In the genomic region with DNA sequence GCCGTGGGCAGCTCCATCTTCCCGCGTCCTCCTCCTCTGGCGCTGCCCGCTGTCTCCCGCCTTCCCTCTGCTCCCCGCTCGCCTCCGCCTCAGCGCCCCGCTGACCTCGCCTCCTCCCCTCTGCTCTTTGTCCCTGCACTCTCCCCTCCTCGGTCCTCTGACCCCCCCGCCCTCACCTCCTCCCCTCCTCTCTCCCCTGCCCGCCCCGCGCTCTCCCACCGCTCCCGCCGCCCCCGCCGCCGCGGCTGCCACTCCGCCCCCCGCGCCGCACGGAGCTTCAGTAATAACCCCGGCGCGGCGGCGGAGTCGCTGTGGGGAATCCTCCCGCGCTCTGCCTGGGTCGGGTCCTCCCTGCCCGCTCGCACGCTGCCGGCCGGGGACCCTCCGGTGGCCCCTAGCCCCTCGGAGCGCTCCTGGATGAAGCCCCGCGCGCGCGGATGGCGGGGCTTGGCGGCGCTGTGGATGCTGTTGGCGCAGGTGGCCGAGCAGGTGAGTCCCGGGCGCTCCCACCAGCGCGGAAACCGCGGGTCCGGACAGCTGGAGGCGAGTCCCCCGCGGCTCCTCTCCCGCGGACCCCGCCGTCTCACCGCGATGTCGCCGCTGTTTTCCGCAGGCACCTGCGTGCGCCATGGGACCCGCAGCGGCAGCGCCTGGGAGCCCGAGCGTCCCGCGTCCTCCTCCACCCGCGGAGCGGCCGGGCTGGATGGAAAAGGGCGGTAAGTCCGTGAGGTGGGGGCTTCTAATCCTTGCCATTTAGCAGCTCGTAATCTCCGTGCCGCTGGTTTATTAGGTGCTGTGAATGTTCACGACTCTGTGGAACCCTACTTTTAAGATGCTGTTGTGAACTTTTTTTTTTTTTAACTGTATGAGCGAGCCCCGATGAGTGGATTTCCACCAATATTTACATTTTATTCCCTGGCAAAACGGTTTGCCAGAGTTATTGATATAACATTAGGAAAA, we compare ENCODE assay signal across 9 cellular contexts. TPM values are rescaled to one million over a fixed set of nuclear protein-coding genes. Genes with fewer than 3 reads are reported as not detected.
DNase-seq lines count a peak whose midpoint lies in the region; ATAC-seq and TF ChIP-seq lines count a peak whose summit lies in the region.
"Had no signal": no experiment of that assay in that cellular context is flagged by ENCODE, and none has a peak within 500 bp of the region (broad histone marks: within the 10 kb centered on the region; RNA-seq: fewer than 3 reads in every experiment).

A gene with protein sequence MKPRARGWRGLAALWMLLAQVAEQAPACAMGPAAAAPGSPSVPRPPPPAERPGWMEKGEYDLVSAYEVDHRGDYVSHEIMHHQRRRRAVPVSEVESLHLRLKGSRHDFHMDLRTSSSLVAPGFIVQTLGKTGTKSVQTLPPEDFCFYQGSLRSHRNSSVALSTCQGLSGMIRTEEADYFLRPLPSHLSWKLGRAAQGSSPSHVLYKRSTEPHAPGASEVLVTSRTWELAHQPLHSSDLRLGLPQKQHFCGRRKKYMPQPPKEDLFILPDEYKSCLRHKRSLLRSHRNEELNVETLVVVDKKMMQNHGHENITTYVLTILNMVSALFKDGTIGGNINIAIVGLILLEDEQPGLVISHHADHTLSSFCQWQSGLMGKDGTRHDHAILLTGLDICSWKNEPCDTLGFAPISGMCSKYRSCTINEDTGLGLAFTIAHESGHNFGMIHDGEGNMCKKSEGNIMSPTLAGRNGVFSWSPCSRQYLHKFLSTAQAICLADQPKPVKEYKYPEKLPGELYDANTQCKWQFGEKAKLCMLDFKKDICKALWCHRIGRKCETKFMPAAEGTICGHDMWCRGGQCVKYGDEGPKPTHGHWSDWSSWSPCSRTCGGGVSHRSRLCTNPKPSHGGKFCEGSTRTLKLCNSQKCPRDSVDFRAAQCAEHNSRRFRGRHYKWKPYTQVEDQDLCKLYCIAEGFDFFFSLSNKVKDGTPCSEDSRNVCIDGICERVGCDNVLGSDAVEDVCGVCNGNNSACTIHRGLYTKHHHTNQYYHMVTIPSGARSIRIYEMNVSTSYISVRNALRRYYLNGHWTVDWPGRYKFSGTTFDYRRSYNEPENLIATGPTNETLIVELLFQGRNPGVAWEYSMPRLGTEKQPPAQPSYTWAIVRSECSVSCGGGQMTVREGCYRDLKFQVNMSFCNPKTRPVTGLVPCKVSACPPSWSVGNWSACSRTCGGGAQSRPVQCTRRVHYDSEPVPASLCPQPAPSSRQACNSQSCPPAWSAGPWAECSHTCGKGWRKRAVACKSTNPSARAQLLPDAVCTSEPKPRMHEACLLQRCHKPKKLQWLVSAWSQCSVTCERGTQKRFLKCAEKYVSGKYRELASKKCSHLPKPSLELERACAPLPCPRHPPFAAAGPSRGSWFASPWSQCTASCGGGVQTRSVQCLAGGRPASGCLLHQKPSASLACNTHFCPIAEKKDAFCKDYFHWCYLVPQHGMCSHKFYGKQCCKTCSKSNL (plus strand): TSS at position 280 of the 960 bp plus-strand sequence. CDS start 138 bp downstream, at position 418.

- no peak for TF ChIP-seq POLR2A in sigmoid colon (IDR thresholded peaks at IDR 0.05)

- no peaks in the 10 kb centered on the region for H3F3A ChIP-seq in GM23338 (replicated peaks; ENCODE audit: low read depth)

- TF ChIP-seq EP300 in sigmoid colon (IDR thresholded peaks at IDR 0.05), result no peak

- peak within 1 kb of the TSS; percentile 2; the same call in 1 of the 2 replicates for H2AFZ ChIP-seq in GM23338

- H3K9me3 Mint-ChIP-seq in GM23338, result peaks cover 15% of the 10 kb centered on the region
- no peaks in the 10 kb centered on the region for H3K9me3 Mint-ChIP-seq in activated CD8-positive, alpha-beta T cell treated with anti-CD3 and anti-CD28 coated beads, Interleukin-2, amount 10 ng/mL, durations not matched to agents 7 days and 5 days (ENCODE audit: insufficient read depth)

- peak; percentile 72 for ATAC-seq in GM23338
- ATAC-seq in RWPE2 (ENCODE audit: low read depth), result peak; percentile 69
- ATAC-seq in activated CD8-positive, alpha-beta T cell treated with anti-CD3 and anti-CD28 coated beads, Interleukin-2, amount 10 ng/mL, durations not matched to agents 7 days and 5 days, result no peak
- ATAC-seq in GM21423 (IDR thresholded peaks at IDR 0.05; ENCODE audit: unreplicated experiment), result no peak
- ATAC-seq in GM18868 (IDR thresholded peaks at IDR 0.05; ENCODE audit: unreplicated experiment), result no peak
- ATAC-seq: HCT116 had no signal

- H3K4me1 ChIP-seq in GM23338 (ENCODE audit: insufficient read depth), result peaks cover 9% of the 10 kb centered on the region; the same call in 1 of the 2 replicates
- H3K4me1 ChIP-seq in RWPE2 (ENCODE audit: insufficient read depth, poor library complexity, severe bottlenecking), result peaks cover 2% of the 10 kb centered on the region
- peaks cover 0 to 22% (median 21%) of the 10 kb centered on the region in 4 donors for H3K4me1 ChIP-seq in sigmoid colon

- H3K79me2 ChIP-seq in GM23338 (replicated peaks; ENCODE audit: insufficient read depth), result peaks cover 32% of the 10 kb centered on the region

- TF ChIP-seq CTCF in GM23338 (conservative IDR thresholded peaks at IDR 0.05; ENCODE audit: low read depth in 2 of 2), result no peak
- TF ChIP-seq CTCF in RWPE2 (IDR thresholded peaks at IDR 0.05; ENCODE audit: poor library complexity, severe bottlenecking), result no peak
- no peak for TF ChIP-seq CTCF in sigmoid colon (IDR thresholded peaks at IDR 0.05)

- DNase-seq in GM23338 (ENCODE audit: low spot score) (peak; percentile 76), RWPE2 (ENCODE audit: low spot score) (no peak), sigmoid colon (peak; percentile 62), GM19238 (ENCODE audit: insufficient read length, low spot score) (no peak)
- DNase-seq in activated CD8-positive, alpha-beta T cell treated with anti-CD3 and anti-CD28 coated beads, Interleukin-2, amount 10 ng/mL, durations not matched to agents 7 days and 5 days, result no peak

- POLR2A ChIA-PET in activated CD8-positive, alpha-beta T cell treated with anti-CD3 and anti-CD28 coated beads, Interleukin-2, amount 10 ng/mL, durations not matched to agents 7 days and 5 days (lab: Charles Lee), result no interaction called here

- H3K4me1 Mint-ChIP-seq in GM23338, result peaks cover 29% of the 10 kb centered on the region
- no peaks in the 10 kb centered on the region for H3K4me1 Mint-ChIP-seq in activated CD8-positive, alpha-beta T cell treated with anti-CD3 and anti-CD28 coated beads, Interleukin-2, amount 10 ng/mL, durations not matched to agents 7 days and 5 days (ENCODE audit: low read depth)

- H3K4me3 ChIP-seq in GM23338 (peak within 1 kb of the TSS; percentile 67), RWPE2 (ENCODE audit: severe bottlenecking) (peak within 1 kb of the TSS; percentile 16), iPS-11a (ENCODE audit: low read depth, low read length) (peak within 1 kb of the TSS; percentile 76), sigmoid colon (peak within 1 kb of the TSS in 3 of 4 donors; percentile 17 to 39 (median 33))

- no peaks in the 10 kb centered on the region for H3K9me3 ChIP-seq in RWPE2 (ENCODE audit: severe bottlenecking)
- no peaks in the 10 kb centered on the region for H3K9me3 ChIP-seq in sigmoid colon

- H3K27me3 Mint-ChIP-seq in GM23338 (ENCODE audit: insufficient read depth, low read depth, poor library complexity), result peaks cover 12% of the 10 kb centered on the region
- peaks cover 16% of the 10 kb centered on the region for H3K27me3 Mint-ChIP-seq in activated CD8-positive, alpha-beta T cell treated with anti-CD3 and anti-CD28 coated beads, Interleukin-2, amount 10 ng/mL, durations not matched to agents 7 days and 5 days (ENCODE audit: low read depth)

- no peak within 1 kb of the TSS for H3K27ac Mint-ChIP-seq in GM23338
- no peak within 1 kb of the TSS for H3K27ac Mint-ChIP-seq in activated CD8-positive, alpha-beta T cell treated with anti-CD3 and anti-CD28 coated beads, Interleukin-2, amount 10 ng/mL, durations not matched to agents 7 days and 5 days

- H3K36me3 ChIP-seq in GM23338 (ENCODE audit: insufficient read depth) (0 out of 2 replicates have a peak, but pooled peaks cover 5% of the 10 kb centered on the region), RWPE2 (ENCODE audit: low read depth) (no peaks in the 10 kb centered on the region), sigmoid colon (no peaks in the 10 kb centered on the region)

- H4K20me1 ChIP-seq in GM23338 (replicated peaks; ENCODE audit: insufficient read depth), result no peaks in the 10 kb centered on the region

- peak within 1 kb of the TSS; percentile 77 for H3K4me3 Mint-ChIP-seq in GM23338
- no peak within 1 kb of the TSS for H3K4me3 Mint-ChIP-seq in activated CD8-positive, alpha-beta T cell treated with anti-CD3 and anti-CD28 coated beads, Interleukin-2, amount 10 ng/mL, durations not matched to agents 7 days and 5 days

- intact Hi-C loops in sigmoid colon (cut with DNase I), result loop anchor here (1.0 to 5.0 kb wide), 2 partner anchors 263 to 279 kb away; no protein-coding TSS in a partner anchor

- peaks cover 12% of the 10 kb centered on the region for H3K27me3 ChIP-seq in GM23338 (ENCODE audit: insufficient read depth)
- H3K27me3 ChIP-seq in RWPE2 (ENCODE audit: insufficient read depth, poor library complexity, severe bottlenecking), result peaks cover 30% of the 10 kb centered on the region
- peaks cover 13 to 44% (median 22%) of the 10 kb centered on the region in 3 donors for H3K27me3 ChIP-seq in sigmoid colon

- H3K4me2 ChIP-seq in GM23338, result peak within 1 kb of the TSS; percentile 84

- CTCF ChIA-PET in activated CD8-positive, alpha-beta T cell treated with anti-CD3 and anti-CD28 coated beads, Interleukin-2, amount 10 ng/mL, durations not matched to agents 7 days and 5 days (lab: Charles Lee), result interaction anchor here (0.9 to 2.0 kb wide), 2 partner anchors 279 to 281 kb away, joined by 3 to 9 read pairs; no protein-coding TSS in a partner anchor

- no peak within 1 kb of the TSS for H3K27ac ChIP-seq in GM23338 (ENCODE audit: low read depth)
- no peak within 1 kb of the TSS for H3K27ac ChIP-seq in RWPE2 (ENCODE audit: poor library complexity, severe bottlenecking)
- no peak within 1 kb of the TSS for H3K27ac ChIP-seq in sigmoid colon

- 3 to 12% methylated on average over 97 of the region's 97 CpGs for WGBS in sigmoid colon, 2 donors

- peaks cover 44% of the 10 kb centered on the region for H3K36me3 Mint-ChIP-seq in GM23338 (ENCODE audit: low read depth)
- no peaks in the 10 kb centered on the region for H3K36me3 Mint-ChIP-seq in activated CD8-positive, alpha-beta T cell treated with anti-CD3 and anti-CD28 coated beads, Interleukin-2, amount 10 ng/mL, durations not matched to agents 7 days and 5 days (ENCODE audit: low read depth)

- no peaks in the 10 kb centered on the region for H3K9me2 ChIP-seq in GM23338 (ENCODE audit: insufficient read depth)

TF ChIP-seq in GM23338, 12 proteins besides CTCF, POLR2A, EP300 and RAD21:
- peak; percentile 46; the same call in 1 of the 2 replicates for TF ChIP-seq POLR2AphosphoS5 (IDR thresholded peaks at IDR 0.05; ENCODE audit: low read depth)
- no peak for TF ChIP-seq ZNF114 (CRISPR knock-in tag; IDR thresholded peaks at IDR 0.05)
TF ChIP-seq in GM23338: peak in this region for 1.

RNA-seq across cellular contexts. Expression of the gene that starts here (rescaled TPM):
- total RNA-seq in GM23338 (2014; rRNA removed; shearing (Covaris generic)), result 14.3 and 15.4 TPM in 2 replicates
- polyA plus RNA-seq in GM23338 (2016; fragmentation: Nextera tagmentation; extraction: Ambion mirVana), result 2.8 and 3.8 TPM in 2 replicates
- total RNA-seq in sigmoid colon, result 1 to 10 TPM in 1 of 4 donors, under 1 TPM in 2, not detected in 1; under 0.01 to 5.3 (median 0.16) TPM
- polyA plus RNA-seq in sigmoid colon, result under 1 TPM in 2 of 3 donors, not detected in 1; 0.04 to 0.60 TPM
- not detected for total RNA-seq in activated CD8-positive, alpha-beta T cell treated with anti-CD3 and anti-CD28 coated beads, Interleukin-2, amount 10 ng/mL, durations not matched to agents 7 days and 5 days

Comparison
In these comparisons a context has a peak if more than half of its experiments do, and no peak if none do; other contexts are left out.
1. ATAC-seq: peak in GM23338 (single experiment) and RWPE2 (single experiment); none in activated CD8-positive, alpha-beta T cell treated with anti-CD3 and anti-CD28 coated beads, Interleukin-2, amount 10 ng/mL, durations not matched to agents 7 days and 5 days (single experiment), GM21423 (single experiment) and GM18868 (single experiment).
2. DNase-seq: peak in GM23338 (single experiment) and sigmoid colon (single experiment); none in RWPE2 (single experiment), activated CD8-positive, alpha-beta T cell treated with anti-CD3 and anti-CD28 coated beads, Interleukin-2, amount 10 ng/mL, durations not matched to agents 7 days and 5 days (single experiment) and GM19238 (single experiment).
3. H3K4me3 ChIP-seq: peak in every context shown above with its lines; median percentile 76 in iPS-11a; 67 in GM23338; 33 in sigmoid colon; 16 in RWPE2.